9 cellular contexts compared by ENCODE assay signal in the genomic region with DNA sequence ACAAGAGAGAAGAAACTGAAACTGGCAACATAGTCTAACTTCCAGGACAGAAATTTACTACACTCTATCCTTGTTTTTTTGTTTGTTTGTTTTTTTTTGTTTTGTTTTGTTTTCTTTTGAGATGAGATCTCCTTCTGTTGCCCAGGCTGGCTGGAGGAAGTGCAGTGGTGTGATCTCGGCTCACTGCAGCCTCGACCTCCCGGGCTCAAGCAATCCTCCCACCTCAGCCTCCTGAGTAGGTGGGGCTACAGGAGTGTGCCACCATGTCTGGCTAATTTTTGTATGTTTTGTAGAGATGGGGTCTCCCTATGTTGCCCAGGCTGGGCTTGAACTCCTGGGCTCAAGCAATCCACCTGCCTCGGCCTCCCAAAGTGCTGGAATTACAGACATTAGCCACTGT. TPM values are rescaled to one million over a fixed set of nuclear protein-coding genes. Genes with fewer than 3 reads are reported as not detected.
DNase-seq lines count a peak whose midpoint lies in the region; ATAC-seq, FAIRE-seq and TF ChIP-seq lines count a peak whose summit lies in the region.
"Not testable (repeated sequence)": the region's sequence is repeated elsewhere in the genome, so short reads cannot be mapped to it uniquely, and the experiment has no call there.
"Had no signal": no experiment of that assay in that cellular context is flagged by ENCODE, and none has a peak within 500 bp of the region (broad histone marks: within the 10 kb centered on the region; RNA-seq: fewer than 3 reads in every experiment).

No MANE protein-coding gene starts in this region.

- TF ChIP-seq POLR2A in HepG2 (IDR thresholded peaks at IDR 0.05; ENCODE audit: insufficient read depth in 1 of 2, low read depth in 2 of 2, low read length in 2 of 2) = not testable (repeated sequence)

- H4K20me1 ChIP-seq in HepG2 (ENCODE audit: insufficient read depth, low read length) = not testable (repeated sequence)

- POLR2A ChIA-PET in CD8-positive, alpha-beta T cell (lab: Charles Lee) = interaction anchor here (1.3 to 2.0 kb wide), 2 partner anchors 18 to 24 kb away, joined by 3 to 10 read pairs; a partner anchor contains a TSS
- POLR2A ChIA-PET in activated CD4-positive, alpha-beta memory T cell treated with anti-CD3 and anti-CD28 coated beads for 36 hours (lab: Charles Lee) = not testable (repeated sequence)
- POLR2A ChIA-PET in HepG2 (lab: Yijun Ruan, JAX) = interaction anchor here (0.7 to 2.6 kb wide), 5 partner anchors 17 to 121 kb away, joined by 4 to 45 read pairs (median 5); a partner anchor contains a TSS

- H3K9me3 ChIP-seq in CD8-positive, alpha-beta T cell (ENCODE audit: low read length); HepG2 (ENCODE audit: low read length): not testable (repeated sequence)

- not testable (repeated sequence) for TF ChIP-seq RAD21 in HepG2 (CRISPR knock-in tag; IDR thresholded peaks at IDR 0.05)

- not testable (repeated sequence) for H3K36me3 Mint-ChIP-seq in CD8-positive, alpha-beta T cell; activated CD4-positive, alpha-beta memory T cell treated with anti-CD3 and anti-CD28 coated beads for 36 hours; neural crest cell (ENCODE audit: low read depth); type B pancreatic cell

- not testable (repeated sequence) for ATAC-seq in CD8-positive, alpha-beta T cell; HepG2

- not testable (repeated sequence) for BruUV-seq in HepG2 (replicated peaks; lab: Mats Ljungman, UMichigan)

- WGBS in HepG2 (ENCODE audit: low lambda C conversion rate) = 14% methylated on average over 4 of the region's 4 CpGs

- intact Hi-C loops in CD8-positive, alpha-beta T cell (cut with DNase I, micrococcal nuclease); activated CD4-positive, alpha-beta memory T cell treated with anti-CD3 and anti-CD28 coated beads for 36 hours (cut with micrococcal nuclease); dorsolateral prefrontal cortex (cut with DNase I): not testable (repeated sequence)
- intact Hi-C loops in HepG2 (cut with micrococcal nuclease; ENCODE audit: unreplicated experiment) = loop anchor here (10.0 kb wide), 2 partner anchors 53 to 67 kb away; no protein-coding TSS in a partner anchor

- not testable (repeated sequence) for TF ChIP-seq CTCF in CD8-positive, alpha-beta T cell (IDR thresholded peaks at IDR 0.05); dorsolateral prefrontal cortex (IDR thresholded peaks at IDR 0.05 in 54 of 56, conservative IDR thresholded peaks at IDR 0.05 in 2 of 56; ENCODE audit: low read depth in 1 of 56, partially characterized antibody in 56 of 56); HepG2 (CRISPR knock-in tag; IDR thresholded peaks at IDR 0.05); neural crest cell (conservative IDR thresholded peaks at IDR 0.05); type B pancreatic cell (conservative IDR thresholded peaks at IDR 0.05)

- CTCF ChIA-PET in CD8-positive, alpha-beta T cell (lab: Charles Lee) = interaction anchor here (2.7 kb wide), 1 partner anchor 50 kb away, joined by 17 read pairs; no protein-coding TSS in a partner anchor
- CTCF ChIA-PET in activated CD4-positive, alpha-beta memory T cell treated with anti-CD3 and anti-CD28 coated beads for 36 hours (lab: Charles Lee) = interaction anchor here (1.6 to 3.3 kb wide), 4 partner anchors 24 to 78 kb away, joined by 3 to 15 read pairs (median 8); a partner anchor contains a TSS
- CTCF ChIA-PET in HepG2 (lab: Yijun Ruan, JAX; ENCODE audit: low intra/inter-chr PET ratio, low total read pairs) = interaction anchor here (1.1 kb wide), 1 partner anchor 65 kb away, joined by 3 read pairs; no protein-coding TSS in a partner anchor

- H3K4me3 ChIP-seq in CD8-positive, alpha-beta T cell (ENCODE audit: low read depth, low read length) = not testable (repeated sequence)
- H3K4me3 ChIP-seq in dorsolateral prefrontal cortex = peak overlapping the region in 2 of 59 donors; percentile 10 to 17
- peak overlapping the region in 1 of 3 experiments; percentile 29; a peak in 1 of 6 replicates for H3K4me3 ChIP-seq in HepG2 (replicated peaks in 1 of 3; ENCODE audit: insufficient read depth in 1 of 3, low read depth in 2 of 3, low read length in 3 of 3)

- not testable (repeated sequence) for DNase-seq in CD8-positive, alpha-beta T cell; activated CD4-positive, alpha-beta memory T cell treated with anti-CD3 and anti-CD28 coated beads for 36 hours; dorsolateral prefrontal cortex; HepG2 (ENCODE audit: low spot score); neural crest cell (ENCODE audit: low read depth, low spot score); type B pancreatic cell (ENCODE audit: extremely low spot score, unreplicated experiment)

- peak overlapping the region; percentile 93 for H3K4me2 ChIP-seq in HepG2 (ENCODE audit: low read depth, low read length)

- FAIRE-seq in HepG2 (lab: Jason Lieb, UNC) = not testable (repeated sequence)

- peaks cover 40% of the 10 kb centered on the region for H3K4me1 Mint-ChIP-seq in CD8-positive, alpha-beta T cell (ENCODE audit: low read depth)
- H3K4me1 Mint-ChIP-seq in activated CD4-positive, alpha-beta memory T cell treated with anti-CD3 and anti-CD28 coated beads for 36 hours (ENCODE audit: low read depth) = peaks cover 34% of the 10 kb centered on the region
- H3K4me1 Mint-ChIP-seq in neural crest cell = peaks cover 42% of the 10 kb centered on the region
- peaks cover 33% of the 10 kb centered on the region for H3K4me1 Mint-ChIP-seq in type B pancreatic cell (ENCODE audit: unreplicated experiment)

- not testable (repeated sequence) for H2AFZ ChIP-seq in HepG2 (ENCODE audit: low read length)

- H3K27me3 Mint-ChIP-seq in CD8-positive, alpha-beta T cell (ENCODE audit: low read depth); activated CD4-positive, alpha-beta memory T cell treated with anti-CD3 and anti-CD28 coated beads for 36 hours; neural crest cell (ENCODE audit: low read depth); type B pancreatic cell: not testable (repeated sequence)

- H3K9ac ChIP-seq in HepG2 (ENCODE audit: insufficient read depth, low read depth, low read length) = not testable (repeated sequence)

- not testable (repeated sequence) for H3K27me3 ChIP-seq in CD8-positive, alpha-beta T cell (ENCODE audit: insufficient read depth, low read length); dorsolateral prefrontal cortex; HepG2 (ENCODE audit: control insufficient read depth in 1 of 2, insufficient read depth in 2 of 2, low read length in 2 of 2)

- peak overlapping the region; percentile 88 for H3K27ac Mint-ChIP-seq in CD8-positive, alpha-beta T cell
- not testable (repeated sequence) for H3K27ac Mint-ChIP-seq in activated CD4-positive, alpha-beta memory T cell treated with anti-CD3 and anti-CD28 coated beads for 36 hours; neural crest cell (ENCODE audit: unreplicated experiment)
- H3K27ac Mint-ChIP-seq in type B pancreatic cell = peak overlapping the region; percentile 82

- peaks cover 34% of the 10 kb centered on the region for H3K4me1 ChIP-seq in CD8-positive, alpha-beta T cell (ENCODE audit: insufficient read depth, low read length)
- peaks cover 51% of the 10 kb centered on the region for H3K4me1 ChIP-seq in HepG2 (ENCODE audit: insufficient read depth, low read length)

- in situ Hi-C loops in HepG2 (cut with HindIII; ENCODE audit: extremely low pct_ligation_motif_present, low pct_unique_long_range_greater_than_20kb) = not testable (repeated sequence)

- not testable (repeated sequence) for H3K36me3 ChIP-seq in CD8-positive, alpha-beta T cell (ENCODE audit: insufficient read depth, low read length); HepG2 (replicated peaks in 1 of 2; ENCODE audit: control insufficient read depth in 1 of 2, insufficient read depth in 2 of 2, low read length in 2 of 2)

- H3K4me3 Mint-ChIP-seq in CD8-positive, alpha-beta T cell = peak overlapping the region; percentile 91
- H3K4me3 Mint-ChIP-seq in activated CD4-positive, alpha-beta memory T cell treated with anti-CD3 and anti-CD28 coated beads for 36 hours = peak overlapping the region; percentile 76
- H3K4me3 Mint-ChIP-seq in neural crest cell (peak overlapping the region; percentile 93), type B pancreatic cell (peak overlapping the region; percentile 94)

- H3K79me2 ChIP-seq in HepG2 (ENCODE audit: insufficient read depth, low read length) = not testable (repeated sequence)

- not testable (repeated sequence) for H3K9me3 Mint-ChIP-seq in CD8-positive, alpha-beta T cell; activated CD4-positive, alpha-beta memory T cell treated with anti-CD3 and anti-CD28 coated beads for 36 hours; neural crest cell; type B pancreatic cell

- not testable (repeated sequence) for TF ChIP-seq EP300 in HepG2 (IDR thresholded peaks at IDR 0.05; ENCODE audit: low read depth in 2 of 2, low read length in 2 of 2); HepG2 (CRISPR knock-in tag; IDR thresholded peaks at IDR 0.05; ENCODE audit: borderline replicate concordance)

- not testable (repeated sequence) for H3K27ac ChIP-seq in CD8-positive, alpha-beta T cell (ENCODE audit: low read depth, low read length)
- H3K27ac ChIP-seq in dorsolateral prefrontal cortex (peak overlapping the region in 47 of 59 donors; percentile 28 to 99 (median 95)), HepG2 (ENCODE audit: extremely low read length, insufficient read depth, low read length) (peak overlapping the region; percentile 79)

RNA-seq across cellular contexts. Expression of a gene that starts 1.6 kb away (rescaled TPM):
- total RNA-seq in CD8-positive, alpha-beta T cell = 1 to 10 TPM; 5.7 to 6.1 TPM
- total RNA-seq in activated CD4-positive, alpha-beta memory T cell treated with anti-CD3 and anti-CD28 coated beads for 36 hours = 1 to 10 TPM; 6.6 to 6.7 TPM
- total RNA-seq in dorsolateral prefrontal cortex (10 to 100 TPM in 119 of 120 experiments, 1 to 10 TPM in 1; 9.4 to 22.9 (median 15.7) TPM), HepG2 (2016; rRNA removed; fragmentation: Illumina TruSeq; extraction: Trizol) (1.7 and 2.9 TPM in 2 replicates), neural crest cell (28.2 and 29.1 TPM in 2 replicates), type B pancreatic cell (ENCODE audit: low replicate concordance) (21.1 and 23.9 TPM in 2 replicates)
- total RNA-seq in HepG2 (2016; cell fraction: cytosol; rRNA removed; fragmentation: Illumina TruSeq; extraction: Trizol; ENCODE audit: low read depth) = 1.3 and 1.6 TPM in 2 replicates
- 1.8 and 2.9 TPM in 2 replicates for total RNA-seq in HepG2 (2016; cell fraction: insoluble cytoplasmic fraction; rRNA removed; fragmentation: Illumina TruSeq; extraction: Trizol)
- 2.9 and 3.5 TPM in 2 replicates for total RNA-seq in HepG2 (2016; cell fraction: membrane; rRNA removed; fragmentation: Illumina TruSeq; extraction: Trizol)
- 1.2 and 1.9 TPM in 2 replicates for total RNA-seq in HepG2 (2016; cell fraction: nucleus; rRNA removed; fragmentation: Illumina TruSeq; extraction: Trizol)
- 2.1 and 2.2 TPM in 2 replicates for polyA plus RNA-seq in HepG2 (2011; rRNA removed)
- 1.3 and 2.9 TPM in 2 replicates for polyA plus RNA-seq in HepG2 (2011; cell fraction: cytosol; rRNA removed)
- polyA plus RNA-seq in HepG2 (2011; cell fraction: nucleus; rRNA removed) = 9.0 and 12.3 TPM in 2 replicates
- polyA plus RNA-seq in HepG2 (2012) = 3.6 and 5.7 TPM in 2 replicates
- polyA plus RNA-seq in HepG2 (2016; cell fraction: cytosol; fragmentation: Illumina TruSeq; extraction: Trizol; ENCODE audit: low read depth) = 1.6 and 2.1 TPM in 2 replicates
- 2.8 and 3.3 TPM in 2 replicates for polyA plus RNA-seq in HepG2 (2016; cell fraction: insoluble cytoplasmic fraction; fragmentation: Illumina TruSeq; extraction: Trizol; ENCODE audit: low read depth)
- polyA plus RNA-seq in HepG2 (2016; cell fraction: membrane; fragmentation: Illumina TruSeq; extraction: Trizol; ENCODE audit: low read depth) = 2.7 TPM in 2 replicates
- 8.4 and 9.1 TPM in 2 replicates for polyA plus RNA-seq in HepG2 (2016; cell fraction: nucleus; fragmentation: Illumina TruSeq; extraction: Trizol; ENCODE audit: insufficient read depth, low read depth)
- 5.6 and 7.6 TPM in 2 replicates for polyA minus RNA-seq in HepG2 (2011; rRNA and poly(A)+ RNA removed; ENCODE audit: low replicate concordance)
- 3.6 and 4.7 TPM in 2 replicates for polyA minus RNA-seq in HepG2 (2011; cell fraction: cytosol; rRNA and poly(A)+ RNA removed)
- 3.0 and 3.3 TPM in 2 replicates for polyA minus RNA-seq in HepG2 (2011; cell fraction: nucleus; rRNA and poly(A)+ RNA removed)

RNA-seq across cellular contexts. Expression of a gene that starts 17.0 kb away (rescaled TPM):
- 1 to 10 TPM; 6.7 to 8.4 TPM for total RNA-seq in CD8-positive, alpha-beta T cell
- 10 to 100 TPM; 13.8 to 13.9 TPM for total RNA-seq in activated CD4-positive, alpha-beta memory T cell treated with anti-CD3 and anti-CD28 coated beads for 36 hours
- 10 to 100 TPM; 18.3 to 50.0 (median 30.3) TPM for total RNA-seq in dorsolateral prefrontal cortex
- total RNA-seq in HepG2 (2016; rRNA removed; fragmentation: Illumina TruSeq; extraction: Trizol) = 3.4 and 5.9 TPM in 2 replicates
- total RNA-seq in HepG2 (2016; cell fraction: cytosol; rRNA removed; fragmentation: Illumina TruSeq; extraction: Trizol; ENCODE audit: low read depth) = 0.97 and 1.0 TPM in 2 replicates
- total RNA-seq in HepG2 (2016; cell fraction: insoluble cytoplasmic fraction; rRNA removed; fragmentation: Illumina TruSeq; extraction: Trizol) = 3.3 and 4.8 TPM in 2 replicates
- 3.8 and 4.3 TPM in 2 replicates for total RNA-seq in HepG2 (2016; cell fraction: membrane; rRNA removed; fragmentation: Illumina TruSeq; extraction: Trizol)
- 4.3 and 5.0 TPM in 2 replicates for total RNA-seq in HepG2 (2016; cell fraction: nucleus; rRNA removed; fragmentation: Illumina TruSeq; extraction: Trizol)
- polyA plus RNA-seq in HepG2 (2011; rRNA removed) = 3.6 and 4.1 TPM in 2 replicates
- 2.4 and 3.2 TPM in 2 replicates for polyA plus RNA-seq in HepG2 (2011; cell fraction: cytosol; rRNA removed)
- 9.6 and 12.9 TPM in 2 replicates for polyA plus RNA-seq in HepG2 (2011; cell fraction: nucleus; rRNA removed)
- polyA plus RNA-seq in HepG2 (2012) = 6.5 and 7.8 TPM in 2 replicates
- 1.7 and 2.0 TPM in 2 replicates for polyA plus RNA-seq in HepG2 (2016; cell fraction: cytosol; fragmentation: Illumina TruSeq; extraction: Trizol; ENCODE audit: low read depth)
- polyA plus RNA-seq in HepG2 (2016; cell fraction: insoluble cytoplasmic fraction; fragmentation: Illumina TruSeq; extraction: Trizol; ENCODE audit: low read depth) = 7.2 and 8.9 TPM in 2 replicates
- polyA plus RNA-seq in HepG2 (2016; cell fraction: membrane; fragmentation: Illumina TruSeq; extraction: Trizol; ENCODE audit: low read depth) = 5.5 and 6.4 TPM in 2 replicates
- polyA plus RNA-seq in HepG2 (2016; cell fraction: nucleus; fragmentation: Illumina TruSeq; extraction: Trizol; ENCODE audit: insufficient read depth, low read depth) = 14.5 and 17.0 TPM in 2 replicates
- 7.4 and 7.8 TPM in 2 replicates for polyA minus RNA-seq in HepG2 (2011; rRNA and poly(A)+ RNA removed; ENCODE audit: low replicate concordance)
- polyA minus RNA-seq in HepG2 (2011; cell fraction: cytosol; rRNA and poly(A)+ RNA removed) = 4.2 and 4.4 TPM in 2 replicates
- polyA minus RNA-seq in HepG2 (2011; cell fraction: nucleus; rRNA and poly(A)+ RNA removed) = 4.4 and 6.8 TPM in 2 replicates
- 31.6 and 31.8 TPM in 2 replicates for total RNA-seq in neural crest cell
- 18.4 and 22.4 TPM in 2 replicates for total RNA-seq in type B pancreatic cell (ENCODE audit: low replicate concordance)

RNA-seq across cellular contexts. Expression of a gene that starts 17.8 kb away (rescaled TPM):
- total RNA-seq in CD8-positive, alpha-beta T cell = 1 to 10 TPM; 6.2 to 6.6 TPM
- total RNA-seq in activated CD4-positive, alpha-beta memory T cell treated with anti-CD3 and anti-CD28 coated beads for 36 hours = 10 to 100 TPM; 21.5 to 25.1 TPM
- 10 to 100 TPM in 117 of 120 experiments, 1 to 10 TPM in 3; 8.8 to 22.8 (median 13.8) TPM for total RNA-seq in dorsolateral prefrontal cortex
- 1.6 and 4.6 TPM in 2 replicates for total RNA-seq in HepG2 (2016; rRNA removed; fragmentation: Illumina TruSeq; extraction: Trizol)
- total RNA-seq in HepG2 (2016; cell fraction: cytosol; rRNA removed; fragmentation: Illumina TruSeq; extraction: Trizol; ENCODE audit: low read depth) = 6.2 and 7.2 TPM in 2 replicates
- 2.8 and 4.6 TPM in 2 replicates for total RNA-seq in HepG2 (2016; cell fraction: insoluble cytoplasmic fraction; rRNA removed; fragmentation: Illumina TruSeq; extraction: Trizol)
- 7.6 and 10.2 TPM in 2 replicates for total RNA-seq in HepG2 (2016; cell fraction: membrane; rRNA removed; fragmentation: Illumina TruSeq; extraction: Trizol)
- 2.7 TPM in 2 replicates for total RNA-seq in HepG2 (2016; cell fraction: nucleus; rRNA removed; fragmentation: Illumina TruSeq; extraction: Trizol)
- polyA plus RNA-seq in HepG2 (2011; rRNA removed) = 3.2 and 5.0 TPM in 2 replicates
- 3.9 and 7.0 TPM in 2 replicates for polyA plus RNA-seq in HepG2 (2011; cell fraction: cytosol; rRNA removed)
- 8.3 and 9.7 TPM in 2 replicates for polyA plus RNA-seq in HepG2 (2011; cell fraction: nucleus; rRNA removed)
- 2.9 and 4.1 TPM in 2 replicates for polyA plus RNA-seq in HepG2 (2012)
- 8.5 and 8.9 TPM in 2 replicates for polyA plus RNA-seq in HepG2 (2016; cell fraction: cytosol; fragmentation: Illumina TruSeq; extraction: Trizol; ENCODE audit: low read depth)
- polyA plus RNA-seq in HepG2 (2016; cell fraction: insoluble cytoplasmic fraction; fragmentation: Illumina TruSeq; extraction: Trizol; ENCODE audit: low read depth) = 3.6 and 4.5 TPM in 2 replicates
- 9.0 and 9.5 TPM in 2 replicates for polyA plus RNA-seq in HepG2 (2016; cell fraction: membrane; fragmentation: Illumina TruSeq; extraction: Trizol; ENCODE audit: low read depth)
- polyA plus RNA-seq in HepG2 (2016; cell fraction: nucleus; fragmentation: Illumina TruSeq; extraction: Trizol; ENCODE audit: insufficient read depth, low read depth) = 4.9 and 5.2 TPM in 2 replicates
- 3.5 and 3.9 TPM in 2 replicates for polyA minus RNA-seq in HepG2 (2011; rRNA and poly(A)+ RNA removed; ENCODE audit: low replicate concordance)
- polyA minus RNA-seq in HepG2 (2011; cell fraction: cytosol; rRNA and poly(A)+ RNA removed) = 2.5 and 3.1 TPM in 2 replicates
- polyA minus RNA-seq in HepG2 (2011; cell fraction: nucleus; rRNA and poly(A)+ RNA removed) = 2.7 and 3.3 TPM in 2 replicates
- 6.1 and 6.7 TPM in 2 replicates for total RNA-seq in neural crest cell
- 13.6 and 23.9 TPM in 2 replicates for total RNA-seq in type B pancreatic cell (ENCODE audit: low replicate concordance)

RNA-seq across cellular contexts. Expression of a gene that starts 23.2 kb away (rescaled TPM):
- 10 to 100 TPM; 11.0 to 12.6 TPM for total RNA-seq in CD8-positive, alpha-beta T cell
- 10 to 100 TPM; 12.0 to 13.3 TPM for total RNA-seq in activated CD4-positive, alpha-beta memory T cell treated with anti-CD3 and anti-CD28 coated beads for 36 hours
- total RNA-seq in dorsolateral prefrontal cortex (10 to 100 TPM; 14.1 to 30.5 (median 19.4) TPM), HepG2 (2016; rRNA removed; fragmentation: Illumina TruSeq; extraction: Trizol) (0.93 and 1.0 TPM in 2 replicates), neural crest cell (20.3 TPM in 2 replicates), type B pancreatic cell (ENCODE audit: low replicate concordance) (14.6 and 16.2 TPM in 2 replicates)
- total RNA-seq in HepG2 (2016; cell fraction: cytosol; rRNA removed; fragmentation: Illumina TruSeq; extraction: Trizol; ENCODE audit: low read depth) = 0.26 and 0.30 TPM in 2 replicates
- 0.83 and 0.93 TPM in 2 replicates for total RNA-seq in HepG2 (2016; cell fraction: insoluble cytoplasmic fraction; rRNA removed; fragmentation: Illumina TruSeq; extraction: Trizol)
- 1.1 and 1.3 TPM in 2 replicates for total RNA-seq in HepG2 (2016; cell fraction: membrane; rRNA removed; fragmentation: Illumina TruSeq; extraction: Trizol)
- total RNA-seq in HepG2 (2016; cell fraction: nucleus; rRNA removed; fragmentation: Illumina TruSeq; extraction: Trizol) = 0.97 and 1.1 TPM in 2 replicates
- polyA plus RNA-seq in HepG2 (2011; rRNA removed) = 1.0 and 1.5 TPM in 2 replicates
- 1.2 and 1.9 TPM in 2 replicates for polyA plus RNA-seq in HepG2 (2011; cell fraction: cytosol; rRNA removed)
- polyA plus RNA-seq in HepG2 (2011; cell fraction: nucleus; rRNA removed) = 3.2 and 3.9 TPM in 2 replicates
- 1.9 and 2.1 TPM in 2 replicates for polyA plus RNA-seq in HepG2 (2012)
- 0.71 and 0.81 TPM in 2 replicates for polyA plus RNA-seq in HepG2 (2016; cell fraction: cytosol; fragmentation: Illumina TruSeq; extraction: Trizol; ENCODE audit: low read depth)
- polyA plus RNA-seq in HepG2 (2016; cell fraction: insoluble cytoplasmic fraction; fragmentation: Illumina TruSeq; extraction: Trizol; ENCODE audit: low read depth) = 3.6 and 4.1 TPM in 2 replicates
- polyA plus RNA-seq in HepG2 (2016; cell fraction: membrane; fragmentation: Illumina TruSeq; extraction: Trizol; ENCODE audit: low read depth) = 2.4 and 2.8 TPM in 2 replicates
- polyA plus RNA-seq in HepG2 (2016; cell fraction: nucleus; fragmentation: Illumina TruSeq; extraction: Trizol; ENCODE audit: insufficient read depth, low read depth) = 6.6 and 6.7 TPM in 2 replicates
- polyA minus RNA-seq in HepG2 (2011; rRNA and poly(A)+ RNA removed; ENCODE audit: low replicate concordance) = 2.5 and 2.6 TPM in 2 replicates
- 2.0 and 2.2 TPM in 2 replicates for polyA minus RNA-seq in HepG2 (2011; cell fraction: cytosol; rRNA and poly(A)+ RNA removed)
- 0.62 and 0.90 TPM in 2 replicates for polyA minus RNA-seq in HepG2 (2011; cell fraction: nucleus; rRNA and poly(A)+ RNA removed)

RNA-seq across cellular contexts. Expression of a gene that starts 36.9 kb away (rescaled TPM):
- total RNA-seq in CD8-positive, alpha-beta T cell = not detected
- total RNA-seq in activated CD4-positive, alpha-beta memory T cell treated with anti-CD3 and anti-CD28 coated beads for 36 hours = not detected
- total RNA-seq in dorsolateral prefrontal cortex (under 1 TPM in 1 of 120 experiments, not detected in 119; 0.47 TPM), HepG2 (2016; rRNA removed; fragmentation: Illumina TruSeq; extraction: Trizol) (0.46 and 0.66 TPM in 2 replicates), neural crest cell (0.39 and 0.68 TPM in 2 replicates), type B pancreatic cell (ENCODE audit: low replicate concordance) (0.24 and 0.36 TPM in 2 replicates)
- total RNA-seq in HepG2 (2016; cell fraction: cytosol; rRNA removed; fragmentation: Illumina TruSeq; extraction: Trizol; ENCODE audit: low read depth) = not detected in 2 replicates
- 0.24 and 0.35 TPM in 2 replicates for total RNA-seq in HepG2 (2016; cell fraction: insoluble cytoplasmic fraction; rRNA removed; fragmentation: Illumina TruSeq; extraction: Trizol)
- 0.19 and 0.24 TPM in 2 replicates for total RNA-seq in HepG2 (2016; cell fraction: membrane; rRNA removed; fragmentation: Illumina TruSeq; extraction: Trizol)
- total RNA-seq in HepG2 (2016; cell fraction: nucleus; rRNA removed; fragmentation: Illumina TruSeq; extraction: Trizol) = 0.38 and 0.62 TPM in 2 replicates
- polyA plus RNA-seq in HepG2 (2011; rRNA removed) = 0.77 and 1.5 TPM in 2 replicates
- polyA plus RNA-seq in HepG2 (2011; cell fraction: cytosol; rRNA removed) = 1.0 and 1.4 TPM in 2 replicates
- polyA plus RNA-seq in HepG2 (2011; cell fraction: nucleus; rRNA removed) = 2.0 and 3.1 TPM in 2 replicates
- 0.91 and 2.0 TPM in 2 replicates for polyA plus RNA-seq in HepG2 (2012)
- not detected in 2 replicates for polyA plus RNA-seq in HepG2 (2016; cell fraction: cytosol; fragmentation: Illumina TruSeq; extraction: Trizol; ENCODE audit: low read depth)
- 0.19 TPM in 1 of 2 replicates, not detected in the other for polyA plus RNA-seq in HepG2 (2016; cell fraction: insoluble cytoplasmic fraction; fragmentation: Illumina TruSeq; extraction: Trizol; ENCODE audit: low read depth)
- 0.13 TPM in 1 of 2 replicates, not detected in the other for polyA plus RNA-seq in HepG2 (2016; cell fraction: membrane; fragmentation: Illumina TruSeq; extraction: Trizol; ENCODE audit: low read depth)
- polyA plus RNA-seq in HepG2 (2016; cell fraction: nucleus; fragmentation: Illumina TruSeq; extraction: Trizol; ENCODE audit: insufficient read depth, low read depth) = 0.81 and 0.96 TPM in 2 replicates
- polyA minus RNA-seq in HepG2 (2011; rRNA and poly(A)+ RNA removed; ENCODE audit: low replicate concordance) = 1.2 TPM in 1 of 2 replicates, not detected in the other
- polyA minus RNA-seq in HepG2 (2011; cell fraction: cytosol; rRNA and poly(A)+ RNA removed) = 0.53 TPM in 1 of 2 replicates, not detected in the other
- 0.37 and 0.52 TPM in 2 replicates for polyA minus RNA-seq in HepG2 (2011; cell fraction: nucleus; rRNA and poly(A)+ RNA removed)
- total RNA-seq: activated CD8-positive, alpha-beta memory T cell treated with anti-CD3 and anti-CD28 coated beads for 36 hours; mammary epithelial cell; renal cortical epithelial cell had no signal
- polyA plus RNA-seq: mammary epithelial cell had no signal
